In the genomic region with DNA sequence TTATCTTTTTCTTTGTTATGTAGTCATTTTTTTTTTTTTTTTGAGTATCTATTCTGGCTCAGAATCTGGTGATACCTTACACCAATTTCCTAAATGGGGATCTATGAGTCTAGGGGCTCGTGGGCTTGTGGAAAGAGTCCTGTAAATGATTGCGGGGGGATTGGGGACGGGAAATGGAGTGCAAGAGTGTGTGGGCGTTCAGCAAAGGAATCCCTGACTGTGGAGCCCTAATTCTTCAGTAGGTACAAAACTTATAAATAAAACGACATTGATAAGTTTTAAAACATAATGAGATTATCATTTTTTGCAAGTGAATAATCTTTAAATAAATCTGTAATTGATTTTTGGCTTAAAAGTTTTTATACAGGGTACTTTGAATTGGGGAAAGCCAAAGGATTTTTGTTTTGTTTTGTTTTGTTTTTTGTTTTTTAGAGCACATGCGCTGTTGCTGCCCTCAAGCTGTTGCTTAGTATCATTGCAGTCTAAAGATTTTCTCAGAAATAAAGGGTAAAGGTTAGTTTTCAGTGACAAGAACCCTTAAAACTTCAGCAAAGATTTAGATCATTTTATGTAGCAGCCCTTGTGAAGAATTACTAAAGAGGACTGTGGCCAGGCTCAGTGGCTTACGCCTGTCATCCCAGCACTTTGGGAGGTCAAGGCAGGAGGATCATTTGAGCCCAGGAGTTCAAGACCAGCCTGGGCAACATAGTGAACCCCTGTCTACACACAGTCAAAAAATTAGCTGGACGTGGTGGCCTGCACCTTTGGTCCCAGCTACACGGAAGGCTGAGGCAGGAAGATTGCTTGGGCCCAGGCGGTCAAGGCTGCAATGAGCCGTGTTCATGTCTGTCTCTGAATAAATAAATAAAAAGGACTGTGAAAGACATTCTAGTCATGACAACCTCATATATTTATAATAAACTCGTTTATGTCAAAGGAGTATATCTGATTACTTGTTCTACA, we compare ENCODE assay signal across 1 cellular context.
TF ChIP-seq lines count a peak whose summit lies in the region.

No MANE protein-coding gene starts in this region.

TF ChIP-seq in GM23338, 12 proteins besides CTCF, POLR2A, EP300 and RAD21 (continued from another document):
- no peak for TF ChIP-seq EZH2phosphoT487 (IDR thresholded peaks at IDR 0.05; ENCODE audit: unreplicated experiment)
- TF ChIP-seq NANOG (IDR thresholded peaks at IDR 0.05; ENCODE audit: borderline replicate concordance): no peak
- TF ChIP-seq ZNF114 (CRISPR knock-in tag; IDR thresholded peaks at IDR 0.05): no peak
- TF ChIP-seq, protein P1, sequence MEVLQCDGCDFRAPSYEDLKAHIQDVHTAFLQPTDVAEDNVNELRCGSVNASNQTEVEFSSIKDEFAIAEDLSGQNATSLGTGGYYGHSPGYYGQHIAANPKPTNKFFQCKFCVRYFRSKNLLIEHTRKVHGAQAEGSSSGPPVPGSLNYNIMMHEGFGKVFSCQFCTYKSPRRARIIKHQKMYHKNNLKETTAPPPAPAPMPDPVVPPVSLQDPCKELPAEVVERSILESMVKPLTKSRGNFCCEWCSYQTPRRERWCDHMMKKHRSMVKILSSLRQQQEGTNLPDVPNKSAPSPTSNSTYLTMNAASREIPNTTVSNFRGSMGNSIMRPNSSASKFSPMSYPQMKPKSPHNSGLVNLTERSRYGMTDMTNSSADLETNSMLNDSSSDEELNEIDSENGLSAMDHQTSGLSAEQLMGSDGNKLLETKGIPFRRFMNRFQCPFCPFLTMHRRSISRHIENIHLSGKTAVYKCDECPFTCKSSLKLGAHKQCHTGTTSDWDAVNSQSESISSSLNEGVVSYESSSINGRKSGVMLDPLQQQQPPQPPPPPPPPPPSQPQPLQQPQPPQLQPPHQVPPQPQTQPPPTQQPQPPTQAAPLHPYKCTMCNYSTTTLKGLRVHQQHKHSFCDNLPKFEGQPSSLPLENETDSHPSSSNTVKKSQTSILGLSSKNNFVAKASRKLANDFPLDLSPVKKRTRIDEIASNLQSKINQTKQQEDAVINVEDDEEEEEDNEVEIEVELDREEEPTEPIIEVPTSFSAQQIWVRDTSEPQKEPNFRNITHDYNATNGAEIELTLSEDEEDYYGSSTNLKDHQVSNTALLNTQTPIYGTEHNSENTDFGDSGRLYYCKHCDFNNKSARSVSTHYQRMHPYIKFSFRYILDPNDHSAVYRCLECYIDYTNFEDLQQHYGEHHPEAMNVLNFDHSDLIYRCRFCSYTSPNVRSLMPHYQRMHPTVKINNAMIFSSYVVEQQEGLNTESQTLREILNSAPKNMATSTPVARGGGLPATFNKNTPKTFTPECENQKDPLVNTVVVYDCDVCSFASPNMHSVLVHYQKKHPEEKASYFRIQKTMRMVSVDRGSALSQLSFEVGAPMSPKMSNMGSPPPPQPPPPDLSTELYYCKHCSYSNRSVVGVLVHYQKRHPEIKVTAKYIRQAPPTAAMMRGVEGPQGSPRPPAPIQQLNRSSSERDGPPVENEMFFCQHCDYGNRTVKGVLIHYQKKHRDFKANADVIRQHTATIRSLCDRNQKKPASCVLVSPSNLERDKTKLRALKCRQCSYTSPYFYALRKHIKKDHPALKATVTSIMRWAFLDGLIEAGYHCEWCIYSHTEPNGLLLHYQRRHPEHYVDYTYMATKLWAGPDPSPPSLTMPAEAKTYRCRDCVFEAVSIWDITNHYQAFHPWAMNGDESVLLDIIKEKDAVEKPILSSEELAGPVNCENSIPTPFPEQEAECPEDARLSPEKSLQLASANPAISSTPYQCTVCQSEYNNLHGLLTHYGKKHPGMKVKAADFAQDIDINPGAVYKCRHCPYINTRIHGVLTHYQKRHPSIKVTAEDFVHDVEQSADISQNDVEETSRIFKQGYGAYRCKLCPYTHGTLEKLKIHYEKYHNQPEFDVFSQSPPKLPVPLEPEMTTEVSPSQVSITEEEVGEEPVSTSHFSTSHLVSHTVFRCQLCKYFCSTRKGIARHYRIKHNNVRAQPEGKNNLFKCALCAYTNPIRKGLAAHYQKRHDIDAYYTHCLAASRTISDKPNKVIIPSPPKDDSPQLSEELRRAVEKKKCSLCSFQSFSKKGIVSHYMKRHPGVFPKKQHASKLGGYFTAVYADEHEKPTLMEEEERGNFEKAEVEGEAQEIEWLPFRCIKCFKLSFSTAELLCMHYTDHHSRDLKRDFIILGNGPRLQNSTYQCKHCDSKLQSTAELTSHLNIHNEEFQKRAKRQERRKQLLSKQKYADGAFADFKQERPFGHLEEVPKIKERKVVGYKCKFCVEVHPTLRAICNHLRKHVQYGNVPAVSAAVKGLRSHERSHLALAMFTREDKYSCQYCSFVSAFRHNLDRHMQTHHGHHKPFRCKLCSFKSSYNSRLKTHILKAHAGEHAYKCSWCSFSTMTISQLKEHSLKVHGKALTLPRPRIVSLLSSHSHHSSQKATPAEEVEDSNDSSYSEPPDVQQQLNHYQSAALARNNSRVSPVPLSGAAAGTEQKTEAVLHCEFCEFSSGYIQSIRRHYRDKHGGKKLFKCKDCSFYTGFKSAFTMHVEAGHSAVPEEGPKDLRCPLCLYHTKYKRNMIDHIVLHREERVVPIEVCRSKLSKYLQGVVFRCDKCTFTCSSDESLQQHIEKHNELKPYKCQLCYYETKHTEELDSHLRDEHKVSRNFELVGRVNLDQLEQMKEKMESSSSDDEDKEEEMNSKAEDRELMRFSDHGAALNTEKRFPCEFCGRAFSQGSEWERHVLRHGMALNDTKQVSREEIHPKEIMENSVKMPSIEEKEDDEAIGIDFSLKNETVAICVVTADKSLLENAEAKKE (CRISPR knock-in tag; IDR thresholded peaks at IDR 0.05): no peak
- no peak for TF ChIP-seq CREB1 (CRISPR knock-in tag; IDR thresholded peaks at IDR 0.05; ENCODE audit: low read depth)
TF ChIP-seq in GM23338: peak in this region for 0.
